ENCODE assay signal across 8 cellular contexts in genomic region chr14:87944987-87945604, GRCh38. TPM values are rescaled to one million over a fixed set of nuclear protein-coding genes. Genes with fewer than 3 reads are reported as not detected.
A peak's percentile ranks its signal among the peaks of the same experiment; 100 is the strongest.
DNase-seq lines count a peak whose midpoint lies in the region; ATAC-seq, FAIRE-seq and TF ChIP-seq lines count a peak whose summit lies in the region.

No MANE protein-coding gene starts in this region.

- H4K20me1 ChIP-seq in DOHH2 (ENCODE audit: control insufficient read depth, insufficient read depth, low read depth, low read length) (no peaks in the 10 kb centered on the region), KMS-11 (ENCODE audit: insufficient read depth) (no peaks in the 10 kb centered on the region)

- H3K9me3 ChIP-seq in DOHH2 (ENCODE audit: control insufficient read depth, insufficient read depth, low read length): no peaks in the 10 kb centered on the region
- H3K9me3 ChIP-seq in gastrocnemius medialis: no peaks in the 10 kb centered on the region

- H3K4me1 ChIP-seq in DOHH2 (ENCODE audit: control insufficient read depth, low read length) (no peaks in the 10 kb centered on the region), KMS-11 (ENCODE audit: low read depth, poor library complexity, severe bottlenecking) (no peaks in the 10 kb centered on the region), gastrocnemius medialis (no peaks in the 10 kb centered on the region)

- intact Hi-C loops in gastrocnemius medialis (cut with DNase I; ENCODE audit: low total_unique reads): no loop called here

- H3K9ac ChIP-seq in KMS-11: no peak overlapping the region

- in situ Hi-C loops in gastrocnemius medialis (cut with MboI; ENCODE audit: low sequenced_read_pairs in 4 of 4): loop anchor here in 1 of 4 donors (10.0 kb wide), 1 partner anchor 230 kb away; no protein-coding TSS in a partner anchor

- peak; percentile 40 for DNase-seq in SW480 (ENCODE audit: low spot score)
- DNase-seq in frontal cortex (ENCODE audit: low spot score in 2 of 2): no peak
- no peak for DNase-seq in gastrocnemius medialis
- no peak for DNase-seq in stimulated activated CD4-positive, alpha-beta T cell treated with anti-CD3 and anti-CD28 coated beads, Interleukin-1b, Interleukin-23, amount 100 ng/mL, for 48 hours

- H3F3A ChIP-seq in DOHH2 (ENCODE audit: control insufficient read depth, insufficient read depth): no peaks in the 10 kb centered on the region

- H3K9me2 ChIP-seq in DOHH2 (replicated peaks; ENCODE audit: control insufficient read depth, low read length): no peaks in the 10 kb centered on the region

- peak; percentile 92 for FAIRE-seq in frontal cortex (lab: Jason Lieb, UNC)

- H3K27ac ChIP-seq in DOHH2 (ENCODE audit: low read depth, low read length): no peak overlapping the region
- H3K27ac ChIP-seq in KMS-11: no peak overlapping the region
- no peak overlapping the region for H3K27ac ChIP-seq in gastrocnemius medialis

- H3K36me3 ChIP-seq in DOHH2 (ENCODE audit: control insufficient read depth, low read length) (no peaks in the 10 kb centered on the region), KMS-11 (ENCODE audit: insufficient read depth) (no peaks in the 10 kb centered on the region), gastrocnemius medialis (peaks cover 0 to 36% of the 10 kb centered on the region in 2 donors)

- no peaks in the 10 kb centered on the region for H3K27me3 ChIP-seq in DOHH2 (ENCODE audit: control insufficient read depth, low read length)
- no peaks in the 10 kb centered on the region for H3K27me3 ChIP-seq in KMS-11 (ENCODE audit: insufficient read depth, low read depth)
- no peaks in the 10 kb centered on the region for H3K27me3 ChIP-seq in gastrocnemius medialis

- ATAC-seq in gastrocnemius medialis (peak in 1 of 2 donors; percentile 55), GM21717 (IDR thresholded peaks at IDR 0.05; ENCODE audit: unreplicated experiment) (no peak), HG02885 (IDR thresholded peaks at IDR 0.05; ENCODE audit: poor library complexity, unreplicated experiment) (no peak)

- TF ChIP-seq CTCF in DOHH2 (IDR thresholded peaks at IDR 0.05; ENCODE audit: low read depth, low read length, poor library complexity, severe bottlenecking) (peak; percentile 59), KMS-11 (conservative IDR thresholded peaks at IDR 0.05; ENCODE audit: low read depth, low read length) (peak; percentile 66; the same call in 1 of the 2 replicates), gastrocnemius medialis (IDR thresholded peaks at IDR 0.05 in 4 of 5, conservative IDR thresholded peaks at IDR 0.05 in 1 of 5) (peak; percentile 46 to 65 (median 52))

- H3K4me3 ChIP-seq in DOHH2 (ENCODE audit: low read length): no peak overlapping the region
- H3K4me3 ChIP-seq in KMS-11 (IDR thresholded peaks at IDR 0.05; ENCODE audit: insufficient read depth, low read depth, low read length): no peak overlapping the region
- no peak overlapping the region for H3K4me3 ChIP-seq in gastrocnemius medialis

- H3K4me2 ChIP-seq in DOHH2 (ENCODE audit: low read length) (no peak overlapping the region), KMS-11 (no peak overlapping the region)

- H3K79me2 ChIP-seq in DOHH2 (ENCODE audit: control insufficient read depth, low read length) (no peaks in the 10 kb centered on the region), KMS-11 (ENCODE audit: insufficient read depth, low read depth) (no peaks in the 10 kb centered on the region)

- no peak overlapping the region for H2AFZ ChIP-seq in KMS-11 (ENCODE audit: low read depth)

- no peak for TF ChIP-seq POLR2A in gastrocnemius medialis (IDR thresholded peaks at IDR 0.05)

RNA-seq across cellular contexts. Expression of gene GALC, which starts 47.9 kb away (rescaled TPM):
- 37.1 TPM for total RNA-seq in frontal cortex
- total RNA-seq in gastrocnemius medialis: 10 to 100 TPM; 10.5 to 23.2 (median 14.6) TPM

RNA-seq across cellular contexts. Expression of gene GPR65, which starts 59.8 kb away (rescaled TPM):
- total RNA-seq in frontal cortex: under 0.01 TPM
- total RNA-seq in gastrocnemius medialis: under 1 TPM; 0.13 to 0.20 (median 0.17) TPM
